In the genomic region with DNA sequence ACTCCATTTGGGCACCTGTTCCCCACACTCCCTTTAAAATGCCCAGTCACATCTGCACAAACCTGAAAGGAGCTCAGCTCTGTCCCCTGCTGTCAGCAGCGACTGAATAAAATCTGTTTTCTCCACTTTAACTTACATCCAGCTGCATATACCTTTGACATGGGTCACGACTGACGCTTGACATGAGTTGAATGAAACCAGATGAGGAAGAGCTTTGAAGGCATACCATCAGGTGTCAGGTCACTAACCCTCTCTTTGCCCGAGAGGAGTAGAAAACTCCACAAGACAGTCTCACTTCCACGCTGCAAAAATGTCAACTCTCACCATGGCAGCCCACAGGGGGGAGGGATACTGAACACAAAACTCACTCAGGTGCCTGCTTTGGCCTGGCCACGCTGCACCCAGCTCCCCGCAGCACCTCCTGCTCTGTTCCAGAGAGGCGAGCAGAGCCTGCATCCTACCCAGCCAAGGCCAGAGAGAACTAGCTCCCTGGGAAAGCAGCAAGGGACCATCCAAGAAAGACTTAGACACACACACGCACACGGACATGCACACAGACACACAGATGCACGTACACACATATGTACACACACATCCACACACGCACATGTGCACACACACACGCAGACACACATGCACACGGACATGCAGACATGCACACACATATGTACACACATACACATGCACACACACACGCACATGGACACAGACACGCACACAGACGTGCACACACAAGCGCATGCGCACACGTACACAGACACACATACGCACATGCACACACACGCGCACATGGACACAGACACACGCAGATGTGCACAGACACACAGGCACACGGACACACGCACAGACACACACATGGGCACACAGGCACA, we compare ENCODE assay signal across 16 cellular contexts.
DNase-seq lines count a peak whose midpoint lies in the region; ATAC-seq and TF ChIP-seq lines count a peak whose summit lies in the region.
"Had no signal": no experiment of that assay in that cellular context is flagged by ENCODE, and none has a peak within 500 bp of the region (broad histone marks: within the 10 kb centered on the region; RNA-seq: fewer than 3 reads in every experiment).

No MANE protein-coding gene starts in this region.

- H3K4me3 ChIP-seq in RWPE2 (ENCODE audit: severe bottlenecking) (no peak overlapping the region), spleen (no peak overlapping the region)
- H3K4me3 ChIP-seq: MG63, testis had no signal

- no peaks in the 10 kb centered on the region for H3K9me3 Mint-ChIP-seq in memory B cell

- H3K4me1 ChIP-seq in RWPE2 (ENCODE audit: insufficient read depth, poor library complexity, severe bottlenecking) (no peaks in the 10 kb centered on the region), spleen (peaks cover 26 to 65% (median 49%) of the 10 kb centered on the region in 6 donors)

- no peaks in the 10 kb centered on the region for H3K27me3 Mint-ChIP-seq in memory B cell

- no peak for ATAC-seq in RWPE2 (ENCODE audit: low read depth)
- ATAC-seq in memory B cell (ENCODE audit: low read depth) = no peak
- ATAC-seq: Panc1 had no signal

- no peak for TF ChIP-seq CTCF in RWPE2 (IDR thresholded peaks at IDR 0.05; ENCODE audit: poor library complexity, severe bottlenecking)
- TF ChIP-seq CTCF in spleen (IDR thresholded peaks at IDR 0.05 in 8 of 11, conservative IDR thresholded peaks at IDR 0.05 in 3 of 11) = no peak

- WGBS in spleen, 5 donors = 78 to 93% (median 91%) methylated on average over 26 of the region's 26 CpGs

- intact Hi-C loops in spleen (cut with DNase I; ENCODE audit: low total_unique reads) = no loop called here

- H3K9me3 ChIP-seq in RWPE2 (ENCODE audit: severe bottlenecking) (no peaks in the 10 kb centered on the region), spleen (no peaks in the 10 kb centered on the region)
- H3K9me3 ChIP-seq: Caco-2, MG63, testis had no signal

- H3K36me3 ChIP-seq in RWPE2 (ENCODE audit: low read depth) = no peaks in the 10 kb centered on the region
- peaks cover 0 to 29% (median 0%) of the 10 kb centered on the region in 6 donors for H3K36me3 ChIP-seq in spleen

- H3K27ac Mint-ChIP-seq in memory B cell = peak overlapping the region; percentile 28

- H3K27ac ChIP-seq in RWPE2 (ENCODE audit: poor library complexity, severe bottlenecking) (no peak overlapping the region), spleen (peak overlapping the region in 5 of 8 donors; percentile 53 to 74 (median 70))
- H3K27ac ChIP-seq: testis had no signal

- TF ChIP-seq POLR2A in spleen (IDR thresholded peaks at IDR 0.05) = no peak

- no peak overlapping the region for H3K4me3 Mint-ChIP-seq in memory B cell

- DNase-seq in activated effector memory CD4-positive, alpha-beta T cell treated with anti-CD3 and anti-CD28 coated beads, Interleukin-2, amount 50 U/mL, for 16 hours = peak; percentile 55
- DNase-seq in activated effector memory CD4-positive, alpha-beta T cell treated with Interleukin-2 at 50 U/mL for 16 hours = no peak
- DNase-seq in RWPE2 (ENCODE audit: low spot score) (peak; percentile 22), memory B cell (ENCODE audit: low spot score in 2 of 2) (no peak), spleen (peak; percentile 68), NCI-H187 (lab: John Stamatoyannopoulos, UW) (no peak), AG08396 (ENCODE audit: low spot score) (no peak), NCI-H524 (lab: John Stamatoyannopoulos, UW) (no peak)
- DNase-seq: activated CD8-positive, alpha-beta memory T cell treated with anti-CD3 and anti-CD28 coated beads, Interleukin-2, amount 50 U/mL, for 48 hours; GDM1; MG63; NCI-H2029 treated with DMSO at 0.1 percent for 48 hours; T-helper 1 cell; testis had no signal

- H3K27me3 ChIP-seq in RWPE2 (ENCODE audit: insufficient read depth, poor library complexity, severe bottlenecking) (no peaks in the 10 kb centered on the region), spleen (replicated peaks in 1 of 7) (no peaks in the 10 kb centered on the region)
- H3K27me3 ChIP-seq: MG63, testis had no signal

- H3K4me1 Mint-ChIP-seq in memory B cell = peaks cover 36% of the 10 kb centered on the region

- peaks cover 16% of the 10 kb centered on the region for H3K36me3 Mint-ChIP-seq in memory B cell

Comparison
In these comparisons a context has a peak if more than half of its experiments do, and no peak if none do; other contexts are left out.
1. DNase-seq: peak in activated effector memory CD4-positive, alpha-beta T cell treated with anti-CD3 and anti-CD28 coated beads, Interleukin-2, amount 50 U/mL, for 16 hours (single experiment), RWPE2 (single experiment) and spleen (single experiment); none in activated effector memory CD4-positive, alpha-beta T cell treated with Interleukin-2 at 50 U/mL for 16 hours (single experiment), memory B cell (0 of 2), NCI-H187 (0 of 2), AG08396 (single experiment) and NCI-H524 (0 of 2).